8 cellular contexts compared by ENCODE assay signal in genomic region chr2:130372055-130372832, GRCh38. TPM values are rescaled to one million over a fixed set of nuclear protein-coding genes. Genes with fewer than 3 reads are reported as not detected.
DNase-seq lines count a peak whose midpoint lies in the region; ATAC-seq and TF ChIP-seq lines count a peak whose summit lies in the region.

No MANE protein-coding gene starts in this region.

- H3K4me3 Mint-ChIP-seq in natural killer cell treated with Interleukin-12 subunit alpha and Interleukin-12 subunit beta and Interleukin-15 and Interleukin-18, amount 100 ng/mL, for 72 hours = peak overlapping the region; percentile 92
- H3K4me3 Mint-ChIP-seq in stimulated activated naive CD8-positive, alpha-beta T cell treated with anti-CD3 and anti-CD28 coated beads, Interleukin-15, Interleukin-2, amounts not matched to agents 100 ng/mL and 50 ng/mL, for 24 hours = peak overlapping the region; percentile 88

- no peaks in the 10 kb centered on the region for H3K27me3 Mint-ChIP-seq in natural killer cell treated with Interleukin-12 subunit alpha and Interleukin-12 subunit beta and Interleukin-15 and Interleukin-18, amount 100 ng/mL, for 72 hours
- H3K27me3 Mint-ChIP-seq in stimulated activated naive CD8-positive, alpha-beta T cell treated with anti-CD3 and anti-CD28 coated beads, Interleukin-15, Interleukin-2, amounts not matched to agents 100 ng/mL and 50 ng/mL, for 24 hours = no peaks in the 10 kb centered on the region

- peak overlapping the region; percentile 98 to 99 for H3K27ac Mint-ChIP-seq in natural killer cell treated with Interleukin-12 subunit alpha and Interleukin-12 subunit beta and Interleukin-15 and Interleukin-18, amount 100 ng/mL, for 72 hours
- peak overlapping the region; percentile 98 for H3K27ac Mint-ChIP-seq in stimulated activated naive CD8-positive, alpha-beta T cell treated with anti-CD3 and anti-CD28 coated beads, Interleukin-15, Interleukin-2, amounts not matched to agents 100 ng/mL and 50 ng/mL, for 24 hours

- H3K9me3 Mint-ChIP-seq in natural killer cell treated with Interleukin-12 subunit alpha and Interleukin-12 subunit beta and Interleukin-15 and Interleukin-18, amount 100 ng/mL, for 72 hours = peaks cover 5% of the 10 kb centered on the region
- H3K9me3 Mint-ChIP-seq in stimulated activated naive CD8-positive, alpha-beta T cell treated with anti-CD3 and anti-CD28 coated beads, Interleukin-15, Interleukin-2, amounts not matched to agents 100 ng/mL and 50 ng/mL, for 24 hours = no peaks in the 10 kb centered on the region

- DNase-seq in D341Med (ENCODE audit: low spot score) = peak; percentile 86
- peak; percentile 56 to 61 for DNase-seq in activated T-helper 1 cell treated with anti-CD3 and anti-CD28 coated beads, Interleukin-2, amount 50 U/mL, for 16 hours (ENCODE audit: low read depth in 1 of 2, low spot score in 1 of 2)
- peak; percentile 75 for DNase-seq in fibroblast of peridontal ligament (ENCODE audit: extremely low read depth)
- DNase-seq in natural killer cell treated with Interleukin-12 subunit alpha and Interleukin-12 subunit beta and Interleukin-15 and Interleukin-18, amount 100 ng/mL, for 72 hours (ENCODE audit: low spot score) = peak; percentile 93

- peak; percentile 73 for ATAC-seq in GM19455 (IDR thresholded peaks at IDR 0.05; ENCODE audit: unreplicated experiment)
- ATAC-seq in HG03571 (IDR thresholded peaks at IDR 0.05; ENCODE audit: unreplicated experiment) = peak; percentile 66
- peak; percentile 92 to 95 for ATAC-seq in natural killer cell treated with Interleukin-12 subunit alpha and Interleukin-12 subunit beta and Interleukin-15 and Interleukin-18, amount 100 ng/mL, for 72 hours

- peaks cover 41% of the 10 kb centered on the region for H3K36me3 Mint-ChIP-seq in natural killer cell treated with Interleukin-12 subunit alpha and Interleukin-12 subunit beta and Interleukin-15 and Interleukin-18, amount 100 ng/mL, for 72 hours
- H3K36me3 Mint-ChIP-seq in stimulated activated naive CD8-positive, alpha-beta T cell treated with anti-CD3 and anti-CD28 coated beads, Interleukin-15, Interleukin-2, amounts not matched to agents 100 ng/mL and 50 ng/mL, for 24 hours (ENCODE audit: low read depth) = peaks cover 48% of the 10 kb centered on the region

- peaks cover 59% of the 10 kb centered on the region in 2 donors for H3K4me1 Mint-ChIP-seq in natural killer cell treated with Interleukin-12 subunit alpha and Interleukin-12 subunit beta and Interleukin-15 and Interleukin-18, amount 100 ng/mL, for 72 hours (ENCODE audit: low read depth in 2 of 2)
- peaks cover 63% of the 10 kb centered on the region for H3K4me1 Mint-ChIP-seq in stimulated activated naive CD8-positive, alpha-beta T cell treated with anti-CD3 and anti-CD28 coated beads, Interleukin-15, Interleukin-2, amounts not matched to agents 100 ng/mL and 50 ng/mL, for 24 hours (ENCODE audit: low read depth)

TF ChIP-seq in PFSK-1, 5 proteins besides CTCF, POLR2A, EP300 and RAD21:
- TF ChIP-seq SIN3A (IDR thresholded peaks at IDR 0.05; ENCODE audit: borderline replicate concordance, insufficient read depth, low read length) = 0 out of 2 replicates have a peak, but pooled peaks have one; percentile 8
- peak in 1 of 2 experiments; percentile 6; a peak in 2 of 4 replicates for TF ChIP-seq REST (IDR thresholded peaks at IDR 0.05; ENCODE audit: insufficient read depth in 1 of 2, low read depth in 2 of 2, low read length in 2 of 2)
- TF ChIP-seq TAF1 (IDR thresholded peaks at IDR 0.05; ENCODE audit: borderline replicate concordance, insufficient read depth, low read length) = peak; percentile 33; the same call in 1 of the 2 replicates
- peak; percentile 91 for TF ChIP-seq FOXP2 (optimal IDR thresholded peaks at IDR 0.05; ENCODE audit: borderline replicate concordance, extremely low read depth, extremely low read length, insufficient read depth)
- no peak for TF ChIP-seq POLR2AphosphoS5 (IDR thresholded peaks at IDR 0.05; ENCODE audit: low read depth, low read length)

RNA-seq across cellular contexts. Expression of gene PTPN18, which starts 16.4 kb away (rescaled TPM):
- 15.8 TPM for polyA plus RNA-seq in PFSK-1 (2012; ENCODE audit: insufficient read length, low read depth)
- total RNA-seq in natural killer cell treated with Interleukin-12 subunit alpha and Interleukin-12 subunit beta and Interleukin-15 and Interleukin-18, amount 100 ng/mL, for 72 hours = 100 to 1,000 TPM in 1 of 2 donors, 10 to 100 TPM in 1; 97.9 to 101 TPM

RNA-seq across cellular contexts. Expression of gene IMP4, which starts 29.5 kb away (rescaled TPM):
- 318 TPM for polyA plus RNA-seq in PFSK-1 (2012; ENCODE audit: insufficient read length, low read depth)
- total RNA-seq in natural killer cell treated with Interleukin-12 subunit alpha and Interleukin-12 subunit beta and Interleukin-15 and Interleukin-18, amount 100 ng/mL, for 72 hours = 100 to 1,000 TPM in 1 of 2 donors, 10 to 100 TPM in 1; 94.1 to 198 TPM

Comparison
In these comparisons a context has a peak if more than half of its experiments do, and no peak if none do; other contexts are left out.
1. Peak in every context shown above with its lines: DNase-seq and ATAC-seq.